8 cellular contexts compared by ENCODE assay signal in genomic region chr14:68782091-68782981, GRCh38. TPM values are rescaled to one million over a fixed set of nuclear protein-coding genes. Genes with fewer than 3 reads are reported as not detected.
A peak's percentile ranks its signal among the peaks of the same experiment; 100 is the strongest.
DNase-seq lines count a peak whose midpoint lies in the region; ATAC-seq and TF ChIP-seq lines count a peak whose summit lies in the region.

No MANE protein-coding gene starts in this region.

- TF ChIP-seq POLR2A in vagina (IDR thresholded peaks at IDR 0.05): no peak

- H3K27ac Mint-ChIP-seq in activated naive CD8-positive, alpha-beta T cell: peak overlapping the region; percentile 86
- peak overlapping the region; percentile 55 to 99 (median 93) for H3K27ac Mint-ChIP-seq in naive thymus-derived CD8-positive, alpha-beta T cell

- H3K4me3 ChIP-seq in vagina (no peak overlapping the region), brain microvascular endothelial cell (ENCODE audit: low read depth, low read length) (no peak overlapping the region)

- peaks cover 91% of the 10 kb centered on the region for H3K4me1 Mint-ChIP-seq in activated naive CD8-positive, alpha-beta T cell (ENCODE audit: low read depth)
- peaks cover 50 to 93% (median 90%) of the 10 kb centered on the region in 4 donors for H3K4me1 Mint-ChIP-seq in naive thymus-derived CD8-positive, alpha-beta T cell

- no peaks in the 10 kb centered on the region for H3K9me3 ChIP-seq in vagina

- H3K4me3 Mint-ChIP-seq in activated naive CD8-positive, alpha-beta T cell: peak overlapping the region; percentile 65
- peak overlapping the region; percentile 20 to 89 (median 66) for H3K4me3 Mint-ChIP-seq in naive thymus-derived CD8-positive, alpha-beta T cell

- peaks cover 0 to 6% of the 10 kb centered on the region in 2 donors for H3K36me3 ChIP-seq in vagina
- peaks cover 8% of the 10 kb centered on the region for H3K36me3 ChIP-seq in brain microvascular endothelial cell (replicated peaks)

- POLR2A ChIA-PET in naive thymus-derived CD8-positive, alpha-beta T cell (lab: Charles Lee): interaction anchor here (0.5 to 8.3 kb wide), 22 partner anchors 8 to 533 kb away, joined by 3 to 220 read pairs (median 6); partner anchors contain the start of gene ZFP36L1

- no peaks in the 10 kb centered on the region for H3K36me3 Mint-ChIP-seq in activated naive CD8-positive, alpha-beta T cell
- H3K36me3 Mint-ChIP-seq in naive thymus-derived CD8-positive, alpha-beta T cell: peaks cover 0 to 6% (median under 1%) of the 10 kb centered on the region in 3 donors

- TF ChIP-seq CTCF in vagina (IDR thresholded peaks at IDR 0.05): no peak
- TF ChIP-seq CTCF in brain microvascular endothelial cell (IDR thresholded peaks at IDR 0.05; ENCODE audit: low read depth, low read length, missing control alignments): no peak

- H3K4me1 ChIP-seq in vagina: peaks cover 77% of the 10 kb centered on the region

- ATAC-seq in left ventricle myocardium superior: no peak
- no peak for ATAC-seq in Right ventricle myocardium inferior
- ATAC-seq in naive thymus-derived CD8-positive, alpha-beta T cell: peak; percentile 56 to 59
- ATAC-seq in HG02588 (IDR thresholded peaks at IDR 0.05; ENCODE audit: unreplicated experiment): no peak

- intact Hi-C loops in left ventricle myocardium superior (cut with micrococcal nuclease): no loop called here
- intact Hi-C loops in Right ventricle myocardium inferior (cut with DNase I): no loop called here
- intact Hi-C loops in vagina (cut with DNase I): no loop called here

- no peaks in the 10 kb centered on the region for H3K9me3 Mint-ChIP-seq in activated naive CD8-positive, alpha-beta T cell (ENCODE audit: low read depth)
- no peaks in the 10 kb centered on the region for H3K9me3 Mint-ChIP-seq in naive thymus-derived CD8-positive, alpha-beta T cell

- no peaks in the 10 kb centered on the region for H3K27me3 ChIP-seq in vagina
- no peaks in the 10 kb centered on the region for H3K27me3 ChIP-seq in brain microvascular endothelial cell (replicated peaks)

- H3K27me3 Mint-ChIP-seq in activated naive CD8-positive, alpha-beta T cell: no peaks in the 10 kb centered on the region
- H3K27me3 Mint-ChIP-seq in naive thymus-derived CD8-positive, alpha-beta T cell: no peaks in the 10 kb centered on the region

- in situ Hi-C loops in brain microvascular endothelial cell (cut with HindIII; ENCODE audit: low pct_ligation_motif_present, low sequenced_read_pairs): no loop called here

- peak; percentile 8 for DNase-seq in left ventricle myocardium superior
- DNase-seq in Right ventricle myocardium inferior (ENCODE audit: missing footprints): no peak
- peak in 8 of 10 donors; percentile 54 to 85 (median 77) for DNase-seq in naive thymus-derived CD8-positive, alpha-beta T cell
- peak in 1 of 2 donors; percentile 94 for DNase-seq in vagina (ENCODE audit: extremely low spot score in 2 of 2)
- DNase-seq in brain microvascular endothelial cell: no peak
- DNase-seq in OCI-M1 (lab: John Stamatoyannopoulos, UW): no peak

- H3K27ac ChIP-seq in vagina (peak overlapping the region; percentile 78), brain microvascular endothelial cell (no peak overlapping the region)

RNA-seq across cellular contexts. Expression of gene ZFP36L1, which starts 10.5 kb away (rescaled TPM):
- total RNA-seq in left ventricle myocardium superior: 49.2 TPM
- 46.6 TPM for total RNA-seq in Right ventricle myocardium inferior
- 100 to 1,000 TPM; 201 to 222 TPM for total RNA-seq in naive thymus-derived CD8-positive, alpha-beta T cell
- polyA plus RNA-seq in naive thymus-derived CD8-positive, alpha-beta T cell: 100 to 1,000 TPM; 122 to 142 (median 134) TPM
- 1,405 TPM for total RNA-seq in vagina

Comparison
In these comparisons a context has a peak if more than half of its experiments do, and no peak if none do; other contexts are left out.
1. DNase-seq: peak in left ventricle myocardium superior (single experiment) and naive thymus-derived CD8-positive, alpha-beta T cell (8 of 10); none in Right ventricle myocardium inferior (single experiment), brain microvascular endothelial cell (single experiment) and OCI-M1 (single experiment).
2. ATAC-seq: peak in naive thymus-derived CD8-positive, alpha-beta T cell (2 of 2); none in left ventricle myocardium superior (single experiment), Right ventricle myocardium inferior (single experiment) and HG02588 (single experiment).